ENCODE assay signal across 24 cellular contexts in genomic region chr10:124213881-124214523, GRCh38.
"Had no signal": no experiment of that assay in that cellular context is flagged by ENCODE, and none has a peak within 500 bp of the region (broad histone marks: within the 10 kb centered on the region; RNA-seq: fewer than 3 reads in every experiment).

No MANE protein-coding gene starts in this region.

- H3K27me3 ChIP-seq: adrenal gland, breast epithelium had no signal

- H3K4me1 ChIP-seq: adrenal gland, breast epithelium had no signal

- H3K4me3 Mint-ChIP-seq: activated CD4-positive, alpha-beta memory T cell treated with anti-CD3 and anti-CD28 coated beads, Interleukin-2, amount 10 ng/mL, durations not matched to agents 7 days and 5 days; activated CD4-positive, alpha-beta T cell treated with anti-CD3 and anti-CD28 coated beads for 36 hours; activated naive CD8-positive, alpha-beta T cell treated with anti-CD3 and anti-CD28 coated beads, Interleukin-2, amount 10 ng/mL, durations not matched to agents 7 days and 5 days; T-cell had no signal

- H3K4me3 ChIP-seq: adrenal gland, breast epithelium, SK-N-MC had no signal

- H3K27ac Mint-ChIP-seq: activated CD4-positive, alpha-beta memory T cell treated with anti-CD3 and anti-CD28 coated beads, Interleukin-2, amount 10 ng/mL, durations not matched to agents 7 days and 5 days; activated CD4-positive, alpha-beta T cell treated with anti-CD3 and anti-CD28 coated beads for 36 hours; activated naive CD8-positive, alpha-beta T cell treated with anti-CD3 and anti-CD28 coated beads, Interleukin-2, amount 10 ng/mL, durations not matched to agents 7 days and 5 days; T-cell had no signal

- ATAC-seq: activated CD4-positive, alpha-beta T cell treated with anti-CD3 and anti-CD28 coated beads for 36 hours; Right ventricle myocardium inferior; T-cell had no signal

- H3K27ac ChIP-seq: adrenal gland, breast epithelium, SK-N-MC, VCaP had no signal

- H3K9me3 Mint-ChIP-seq: activated CD4-positive, alpha-beta memory T cell treated with anti-CD3 and anti-CD28 coated beads, Interleukin-2, amount 10 ng/mL, durations not matched to agents 7 days and 5 days; T-cell had no signal

- DNase-seq: activated CD4-positive, alpha-beta memory T cell treated with anti-CD3 and anti-CD28 coated beads, Interleukin-2, amount 10 ng/mL, durations not matched to agents 7 days and 5 days; activated CD4-positive, alpha-beta T cell treated with anti-CD3 and anti-CD28 coated beads for 36 hours; activated CD4-positive, alpha-beta T cell treated with anti-CD3 and anti-CD28 coated beads, Interleukin-2, amount 50 U/mL, for 1 hour; activated CD8-positive, alpha-beta memory T cell treated with anti-CD3 and anti-CD28 coated beads, Interleukin-2, amount 50 U/mL, for 48 hours; activated naive CD4-positive, alpha-beta T cell treated with anti-CD3 and anti-CD28 coated beads, Interleukin-2, amount 50 U/mL, for 16 hours; activated naive CD8-positive, alpha-beta T cell treated with anti-CD3 and anti-CD28 coated beads, Interleukin-2, amount 10 ng/mL, durations not matched to agents 7 days and 5 days; activated T-cell treated with anti-CD3 and anti-CD28 coated beads, Interleukin-2, amount 50 U/mL, for 1 hour; adrenal gland; anterior cingulate cortex; central memory CD4-positive, alpha-beta T cell; MM.1S; NCI-H146; NCI-H187 treated with DMSO at 0.1 percent for 48 hours; NCI-H2081 treated with DMSO at 0.1 percent for 48 hours; NCI-H526; NCI-H82; RPMI8226; T-cell; T-helper 2 cell; T1000 had no signal

- H3K4me1 Mint-ChIP-seq: activated CD4-positive, alpha-beta memory T cell treated with anti-CD3 and anti-CD28 coated beads, Interleukin-2, amount 10 ng/mL, durations not matched to agents 7 days and 5 days; activated CD4-positive, alpha-beta T cell treated with anti-CD3 and anti-CD28 coated beads for 36 hours; activated naive CD8-positive, alpha-beta T cell treated with anti-CD3 and anti-CD28 coated beads, Interleukin-2, amount 10 ng/mL, durations not matched to agents 7 days and 5 days; T-cell had no signal
